ENCODE assay signal across 2 cellular contexts in genomic region chr3:72112435-72112834, GRCh38.
TF ChIP-seq lines count a peak whose summit lies in the region.

No MANE protein-coding gene starts in this region.

TF ChIP-seq in A549, 52 proteins besides CTCF, POLR2A, EP300 and RAD21 (continued from another document):
- TF ChIP-seq, protein P1, sequence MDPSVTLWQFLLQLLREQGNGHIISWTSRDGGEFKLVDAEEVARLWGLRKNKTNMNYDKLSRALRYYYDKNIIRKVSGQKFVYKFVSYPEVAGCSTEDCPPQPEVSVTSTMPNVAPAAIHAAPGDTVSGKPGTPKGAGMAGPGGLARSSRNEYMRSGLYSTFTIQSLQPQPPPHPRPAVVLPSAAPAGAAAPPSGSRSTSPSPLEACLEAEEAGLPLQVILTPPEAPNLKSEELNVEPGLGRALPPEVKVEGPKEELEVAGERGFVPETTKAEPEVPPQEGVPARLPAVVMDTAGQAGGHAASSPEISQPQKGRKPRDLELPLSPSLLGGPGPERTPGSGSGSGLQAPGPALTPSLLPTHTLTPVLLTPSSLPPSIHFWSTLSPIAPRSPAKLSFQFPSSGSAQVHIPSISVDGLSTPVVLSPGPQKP (IDR thresholded peaks at IDR 0.05; ENCODE audit: low read depth, low read length) = no peak

TF ChIP-seq in K562, 482 proteins besides CTCF, POLR2A, EP300 and RAD21 (continued from another document):
- TF ChIP-seq HMBOX1 (IDR thresholded peaks at IDR 0.05) (no peak), ADNP (tag; IDR thresholded peaks at IDR 0.05) (peak; percentile 58; the same call in 1 of the 2 replicates), EHMT2 (IDR thresholded peaks at IDR 0.05) (no peak), HDAC8 (tag; IDR thresholded peaks at IDR 0.05) (no peak), U2AF2 (optimal IDR thresholded peaks at IDR 0.05; ENCODE audit: low read depth, low read length) (no peak), SMARCA5 (IDR thresholded peaks at IDR 0.05) (peak; percentile 57; the same call in 1 of the 2 replicates), ELF2 (CRISPR knock-in tag; IDR thresholded peaks at IDR 0.05) (no peak), HDAC2 (IDR thresholded peaks at IDR 0.05) (peak; percentile 69), TOE1 (IDR thresholded peaks at IDR 0.05; ENCODE audit: borderline replicate concordance) (no peak), TOE1 (CRISPR knock-in tag; IDR thresholded peaks at IDR 0.05; ENCODE audit: borderline replicate concordance, low read depth) (no peak), ZNF780A (CRISPR knock-in tag; IDR thresholded peaks at IDR 0.05) (no peak), CREBBP (IDR thresholded peaks at IDR 0.05; ENCODE audit: low read depth, low read length) (no peak), ZFP36 (IDR thresholded peaks at IDR 0.05; ENCODE audit: low read depth, low read length, partially characterized antibody) (peak; percentile 90), HMG20A (CRISPR knock-in tag; conservative IDR thresholded peaks at IDR 0.05) (no peak), TAF1 (IDR thresholded peaks at IDR 0.05; ENCODE audit: control insufficient read depth, extremely low read depth, insufficient read depth, low read length, severe bottlenecking) (no peak), CREM (IDR thresholded peaks at IDR 0.05; ENCODE audit: low read depth) (no peak), ZNF79 (CRISPR knock-in tag; IDR thresholded peaks at IDR 0.05; ENCODE audit: low read depth) (no peak), MYNN (IDR thresholded peaks at IDR 0.05) (no peak), MYNN (CRISPR knock-in tag; IDR thresholded peaks at IDR 0.05) (no peak), SMARCE1 (IDR thresholded peaks at IDR 0.05) (no peak), USF2 (CRISPR knock-in tag; IDR thresholded peaks at IDR 0.05) (no peak), TBL1XR1 (IDR thresholded peaks at IDR 0.05; ENCODE audit: low read length in 2 of 2) (no peak), PHTF2 (CRISPR knock-in tag; IDR thresholded peaks at IDR 0.05) (no peak)
- TF ChIP-seq, protein P2, sequence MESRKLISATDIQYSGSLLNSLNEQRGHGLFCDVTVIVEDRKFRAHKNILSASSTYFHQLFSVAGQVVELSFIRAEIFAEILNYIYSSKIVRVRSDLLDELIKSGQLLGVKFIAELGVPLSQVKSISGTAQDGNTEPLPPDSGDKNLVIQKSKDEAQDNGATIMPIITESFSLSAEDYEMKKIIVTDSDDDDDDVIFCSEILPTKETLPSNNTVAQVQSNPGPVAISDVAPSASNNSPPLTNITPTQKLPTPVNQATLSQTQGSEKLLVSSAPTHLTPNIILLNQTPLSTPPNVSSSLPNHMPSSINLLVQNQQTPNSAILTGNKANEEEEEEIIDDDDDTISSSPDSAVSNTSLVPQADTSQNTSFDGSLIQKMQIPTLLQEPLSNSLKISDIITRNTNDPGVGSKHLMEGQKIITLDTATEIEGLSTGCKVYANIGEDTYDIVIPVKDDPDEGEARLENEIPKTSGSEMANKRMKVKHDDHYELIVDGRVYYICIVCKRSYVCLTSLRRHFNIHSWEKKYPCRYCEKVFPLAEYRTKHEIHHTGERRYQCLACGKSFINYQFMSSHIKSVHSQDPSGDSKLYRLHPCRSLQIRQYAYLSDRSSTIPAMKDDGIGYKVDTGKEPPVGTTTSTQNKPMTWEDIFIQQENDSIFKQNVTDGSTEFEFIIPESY (CRISPR knock-in tag; IDR thresholded peaks at IDR 0.05) = no peak
- TF ChIP-seq, protein P3, sequence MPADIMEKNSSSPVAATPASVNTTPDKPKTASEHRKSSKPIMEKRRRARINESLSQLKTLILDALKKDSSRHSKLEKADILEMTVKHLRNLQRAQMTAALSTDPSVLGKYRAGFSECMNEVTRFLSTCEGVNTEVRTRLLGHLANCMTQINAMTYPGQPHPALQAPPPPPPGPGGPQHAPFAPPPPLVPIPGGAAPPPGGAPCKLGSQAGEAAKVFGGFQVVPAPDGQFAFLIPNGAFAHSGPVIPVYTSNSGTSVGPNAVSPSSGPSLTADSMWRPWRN (IDR thresholded peaks at IDR 0.05; ENCODE audit: low read depth) = no peak
- TF ChIP-seq, protein P4, sequence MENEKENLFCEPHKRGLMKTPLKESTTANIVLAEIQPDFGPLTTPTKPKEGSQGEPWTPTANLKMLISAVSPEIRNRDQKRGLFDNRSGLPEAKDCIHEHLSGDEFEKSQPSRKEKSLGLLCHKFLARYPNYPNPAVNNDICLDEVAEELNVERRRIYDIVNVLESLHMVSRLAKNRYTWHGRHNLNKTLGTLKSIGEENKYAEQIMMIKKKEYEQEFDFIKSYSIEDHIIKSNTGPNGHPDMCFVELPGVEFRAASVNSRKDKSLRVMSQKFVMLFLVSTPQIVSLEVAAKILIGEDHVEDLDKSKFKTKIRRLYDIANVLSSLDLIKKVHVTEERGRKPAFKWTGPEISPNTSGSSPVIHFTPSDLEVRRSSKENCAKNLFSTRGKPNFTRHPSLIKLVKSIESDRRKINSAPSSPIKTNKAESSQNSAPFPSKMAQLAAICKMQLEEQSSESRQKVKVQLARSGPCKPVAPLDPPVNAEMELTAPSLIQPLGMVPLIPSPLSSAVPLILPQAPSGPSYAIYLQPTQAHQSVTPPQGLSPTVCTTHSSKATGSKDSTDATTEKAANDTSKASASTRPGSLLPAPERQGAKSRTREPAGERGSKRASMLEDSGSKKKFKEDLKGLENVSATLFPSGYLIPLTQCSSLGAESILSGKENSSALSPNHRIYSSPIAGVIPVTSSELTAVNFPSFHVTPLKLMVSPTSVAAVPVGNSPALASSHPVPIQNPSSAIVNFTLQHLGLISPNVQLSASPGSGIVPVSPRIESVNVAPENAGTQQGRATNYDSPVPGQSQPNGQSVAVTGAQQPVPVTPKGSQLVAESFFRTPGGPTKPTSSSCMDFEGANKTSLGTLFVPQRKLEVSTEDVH (IDR thresholded peaks at IDR 0.05; ENCODE audit: low read depth, partially characterized antibody) = no peak
- TF ChIP-seq, protein P5, sequence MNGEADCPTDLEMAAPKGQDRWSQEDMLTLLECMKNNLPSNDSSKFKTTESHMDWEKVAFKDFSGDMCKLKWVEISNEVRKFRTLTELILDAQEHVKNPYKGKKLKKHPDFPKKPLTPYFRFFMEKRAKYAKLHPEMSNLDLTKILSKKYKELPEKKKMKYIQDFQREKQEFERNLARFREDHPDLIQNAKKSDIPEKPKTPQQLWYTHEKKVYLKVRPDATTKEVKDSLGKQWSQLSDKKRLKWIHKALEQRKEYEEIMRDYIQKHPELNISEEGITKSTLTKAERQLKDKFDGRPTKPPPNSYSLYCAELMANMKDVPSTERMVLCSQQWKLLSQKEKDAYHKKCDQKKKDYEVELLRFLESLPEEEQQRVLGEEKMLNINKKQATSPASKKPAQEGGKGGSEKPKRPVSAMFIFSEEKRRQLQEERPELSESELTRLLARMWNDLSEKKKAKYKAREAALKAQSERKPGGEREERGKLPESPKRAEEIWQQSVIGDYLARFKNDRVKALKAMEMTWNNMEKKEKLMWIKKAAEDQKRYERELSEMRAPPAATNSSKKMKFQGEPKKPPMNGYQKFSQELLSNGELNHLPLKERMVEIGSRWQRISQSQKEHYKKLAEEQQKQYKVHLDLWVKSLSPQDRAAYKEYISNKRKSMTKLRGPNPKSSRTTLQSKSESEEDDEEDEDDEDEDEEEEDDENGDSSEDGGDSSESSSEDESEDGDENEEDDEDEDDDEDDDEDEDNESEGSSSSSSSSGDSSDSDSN (IDR thresholded peaks at IDR 0.05; ENCODE audit: borderline replicate concordance in 1 of 2, low read depth in 2 of 2, low read length in 2 of 2) = no peak
